ENCODE assay signal across 23 cellular contexts in genomic region chrX:110049096-110049495, GRCh38.
"Had no signal": no experiment of that assay in that cellular context is flagged by ENCODE, and none has a peak within 500 bp of the region (broad histone marks: within the 10 kb centered on the region; RNA-seq: fewer than 3 reads in every experiment).

No MANE protein-coding gene starts in this region.

- H3K4me3 Mint-ChIP-seq: activated CD8-positive, alpha-beta T cell treated with anti-CD3 and anti-CD28 coated beads for 36 hours; activated naive CD4-positive, alpha-beta T cell treated with anti-CD3 and anti-CD28 coated beads, Interleukin-2, amount 50 U/mL, for 24 hours; T-helper 1 cell treated with Interleukin-12 subunit alpha and Interleukin-12 subunit beta and Interleukin-4 antibody, amounts not matched to agents 30 μg/mL and 1 μg/mL, for 36 hours had no signal

- H3K9ac ChIP-seq: KMS-11 had no signal

- H3K27ac Mint-ChIP-seq: activated CD8-positive, alpha-beta T cell treated with anti-CD3 and anti-CD28 coated beads for 36 hours; activated naive CD4-positive, alpha-beta T cell treated with anti-CD3 and anti-CD28 coated beads, Interleukin-2, amount 50 U/mL, for 24 hours; T-helper 1 cell treated with Interleukin-12 subunit alpha and Interleukin-12 subunit beta and Interleukin-4 antibody, amounts not matched to agents 30 μg/mL and 1 μg/mL, for 36 hours had no signal

- DNase-seq: activated CD4-positive, alpha-beta T cell treated with anti-CD3 and anti-CD28 coated beads for 4 hours; activated CD8-positive, alpha-beta memory T cell treated with anti-CD3 and anti-CD28 coated beads, Interleukin-2, amount 50 U/mL, for 4 hours; activated CD8-positive, alpha-beta T cell treated with anti-CD3 and anti-CD28 coated beads for 36 hours; activated T-cell treated with anti-CD3 and anti-CD28 coated beads, Interleukin-2, amount 50 U/mL, for 1 hour; aorta; body of pancreas; MM.1S; NCI-H1105 treated with DMSO at 0.1 percent for 48 hours; NCI-H1436 treated with DMSO at 0.1 percent for 48 hours; NCI-H187; NCI-H2081; NCI-H510A treated with DMSO at 0.1 percent for 48 hours; NK-92 treated with Interleukin-12 subunit alpha and Interleukin-12 subunit beta, amount 100 ng/mL, for 24 hours; OCI-M1; RPMI8226; SHP77 had no signal

- H3K4me2 ChIP-seq: KMS-11 had no signal

- ATAC-seq: activated CD4-positive, CD25-positive, alpha-beta regulatory T cell treated with anti-CD3 and anti-CD28 coated beads, Interleukin-2, amount 50 U/mL, for 24 hours; activated CD8-positive, alpha-beta T cell treated with anti-CD3 and anti-CD28 coated beads for 36 hours; body of pancreas; Panc1; SK-N-SH treated with all-trans-retinoic acid at 6 μM for 48 hours had no signal

- H3K4me1 Mint-ChIP-seq: activated naive CD4-positive, alpha-beta T cell treated with anti-CD3 and anti-CD28 coated beads, Interleukin-2, amount 50 U/mL, for 24 hours had no signal

- H3K9me3 Mint-ChIP-seq: activated CD8-positive, alpha-beta T cell treated with anti-CD3 and anti-CD28 coated beads for 36 hours; activated naive CD4-positive, alpha-beta T cell treated with anti-CD3 and anti-CD28 coated beads, Interleukin-2, amount 50 U/mL, for 24 hours; T-helper 1 cell treated with Interleukin-12 subunit alpha and Interleukin-12 subunit beta and Interleukin-4 antibody, amounts not matched to agents 30 μg/mL and 1 μg/mL, for 36 hours had no signal

- H3K27me3 Mint-ChIP-seq: activated CD8-positive, alpha-beta T cell treated with anti-CD3 and anti-CD28 coated beads for 36 hours; activated naive CD4-positive, alpha-beta T cell treated with anti-CD3 and anti-CD28 coated beads, Interleukin-2, amount 50 U/mL, for 24 hours had no signal

- H3K36me3 ChIP-seq: SJSA1 had no signal

- H3K4me3 ChIP-seq: body of pancreas, SJSA1 had no signal

- H3K9me3 ChIP-seq: body of pancreas, SJSA1 had no signal

- H3K27ac ChIP-seq: body of pancreas, KMS-11, SJSA1 had no signal

- H3K4me1 ChIP-seq: SJSA1 had no signal

- H3K27me3 ChIP-seq: body of pancreas, SJSA1 had no signal
